11 cellular contexts compared by ENCODE assay signal in the genomic region with DNA sequence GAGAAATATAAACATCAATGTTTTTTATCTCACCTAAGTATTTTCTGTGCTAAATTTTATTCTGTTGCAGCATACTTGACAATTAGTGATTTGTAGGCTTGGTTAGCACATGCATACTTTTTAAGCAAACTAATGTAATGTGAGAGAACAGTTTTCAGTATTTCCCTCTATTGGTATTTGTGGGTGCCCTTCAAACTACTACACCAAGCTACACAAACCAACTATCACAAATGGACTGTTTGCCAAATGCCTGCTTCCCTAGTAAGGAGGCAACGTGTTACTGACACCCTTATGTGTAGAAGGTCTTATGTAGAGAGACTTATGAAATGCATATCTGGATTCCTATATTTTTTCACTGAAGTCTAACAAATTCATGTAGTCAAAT.
DNase-seq lines count a peak whose midpoint lies in the region; ATAC-seq and TF ChIP-seq lines count a peak whose summit lies in the region.
"Had no signal": no experiment of that assay in that cellular context is flagged by ENCODE, and none has a peak within 500 bp of the region (broad histone marks: within the 10 kb centered on the region; RNA-seq: fewer than 3 reads in every experiment).

No MANE protein-coding gene starts in this region.

- no peaks in the 10 kb centered on the region for H3K27me3 ChIP-seq in Karpas-422 (ENCODE audit: low read length)
- H3K27me3 ChIP-seq in smooth muscle cell (ENCODE audit: low read depth), result no peaks in the 10 kb centered on the region
- H3K27me3 ChIP-seq in esophagus muscularis mucosa, result no peaks in the 10 kb centered on the region
- no peaks in the 10 kb centered on the region for H3K27me3 ChIP-seq in right lobe of liver
- no peaks in the 10 kb centered on the region for H3K27me3 ChIP-seq in upper lobe of left lung
- H3K27me3 ChIP-seq: spleen had no signal

- no peaks in the 10 kb centered on the region for H4K20me1 ChIP-seq in Karpas-422 (ENCODE audit: insufficient read depth, low read depth, low read length)
- no peaks in the 10 kb centered on the region for H4K20me1 ChIP-seq in smooth muscle cell (ENCODE audit: low read depth)

- TF ChIP-seq POLR2A in esophagus muscularis mucosa (IDR thresholded peaks at IDR 0.05; ENCODE audit: low read depth) (no peak), right lobe of liver (IDR thresholded peaks at IDR 0.05) (no peak), upper lobe of left lung (IDR thresholded peaks at IDR 0.05) (no peak)

- H3K9ac ChIP-seq in Karpas-422 (ENCODE audit: low read length) (peak overlapping the region; percentile 47), smooth muscle cell (ENCODE audit: low read depth) (no peak overlapping the region)

- H3K36me3 ChIP-seq in Karpas-422 (ENCODE audit: insufficient read depth, low read length) (no peaks in the 10 kb centered on the region), smooth muscle cell (ENCODE audit: low read depth) (no peaks in the 10 kb centered on the region), esophagus muscularis mucosa (no peaks in the 10 kb centered on the region), right lobe of liver (no peaks in the 10 kb centered on the region), upper lobe of left lung (no peaks in the 10 kb centered on the region)
- H3K36me3 ChIP-seq: spleen had no signal

- peak overlapping the region; percentile 63 for H3K4me2 ChIP-seq in Karpas-422 (ENCODE audit: low read depth, low read length, poor library complexity, severe bottlenecking)
- peak overlapping the region; percentile 83 for H3K4me2 ChIP-seq in smooth muscle cell

- TF ChIP-seq CTCF in smooth muscle cell (IDR thresholded peaks at IDR 0.05; ENCODE audit: borderline replicate concordance, insufficient read depth, poor library complexity, severe bottlenecking) (no peak), esophagus muscularis mucosa (IDR thresholded peaks at IDR 0.05) (no peak), right lobe of liver (IDR thresholded peaks at IDR 0.05) (no peak), upper lobe of left lung (IDR thresholded peaks at IDR 0.05) (no peak)

- TF ChIP-seq EP300 in esophagus muscularis mucosa (IDR thresholded peaks at IDR 0.05) (no peak), upper lobe of left lung (IDR thresholded peaks at IDR 0.05) (no peak)

- H2AFZ ChIP-seq in Karpas-422 (ENCODE audit: low read length), result no peak overlapping the region
- H2AFZ ChIP-seq in smooth muscle cell (ENCODE audit: low read depth), result no peak overlapping the region

- H3K4me1 ChIP-seq in Karpas-422 (ENCODE audit: low read length), result peaks cover 41% of the 10 kb centered on the region
- peaks cover 16% of the 10 kb centered on the region for H3K4me1 ChIP-seq in smooth muscle cell (ENCODE audit: low read depth)
- H3K4me1 ChIP-seq in esophagus muscularis mucosa, result peaks cover 0 to 6% (median 0%) of the 10 kb centered on the region in 4 donors
- no peaks in the 10 kb centered on the region for H3K4me1 ChIP-seq in right lobe of liver
- peaks cover 0 to 4% (median 1%) of the 10 kb centered on the region in 4 donors for H3K4me1 ChIP-seq in upper lobe of left lung

- 88% methylated on average over 1 of the region's 1 CpG for WGBS in smooth muscle cell (ENCODE audit: low lambda C conversion rate)
- WGBS in esophagus muscularis mucosa, result 79% methylated on average over 1 of the region's 1 CpG
- WGBS in right lobe of liver (ENCODE audit: insufficient coverage, low coverage, low lambda C conversion rate, missing lambda C conversion rate), result 71% methylated on average over 1 of the region's 1 CpG
- 86 to 94% methylated on average over 1 of the region's 1 CpG for WGBS in upper lobe of left lung, 2 donors

- no peaks in the 10 kb centered on the region for H3K9me3 ChIP-seq in Karpas-422 (ENCODE audit: low read length)
- H3K9me3 ChIP-seq in smooth muscle cell (replicated peaks; ENCODE audit: low read depth), result no peaks in the 10 kb centered on the region
- H3K9me3 ChIP-seq in esophagus muscularis mucosa, result no peaks in the 10 kb centered on the region
- H3K9me3 ChIP-seq in right lobe of liver, result no peaks in the 10 kb centered on the region
- H3K9me3 ChIP-seq in upper lobe of left lung, result no peaks in the 10 kb centered on the region
- H3K9me3 ChIP-seq: spleen had no signal

- DNase-seq in Karpas-422, result no peak
- no peak for DNase-seq in smooth muscle cell (lab: John Stamatoyannopoulos, UW; ENCODE audit: unreplicated experiment)
- no peak for DNase-seq in esophagus muscularis mucosa (ENCODE audit: extremely low spot score)
- no peak for DNase-seq in right lobe of liver
- no peak for DNase-seq in upper lobe of left lung
- DNase-seq: activated naive CD4-positive, alpha-beta T cell treated with Interleukin-2 at 50 U/mL for 16 hours; GF-D8; NCI-H2227 treated with DMSO at 0.1 percent for 48 hours; spleen had no signal

- H3K79me2 ChIP-seq in Karpas-422 (ENCODE audit: low read length) (peaks cover 12% of the 10 kb centered on the region; the same call in 1 of the 2 replicates), smooth muscle cell (ENCODE audit: low read depth) (no peaks in the 10 kb centered on the region)

- H3K27ac ChIP-seq in Karpas-422 (ENCODE audit: low read length) (peak overlapping the region; percentile 91), smooth muscle cell (ENCODE audit: low read depth) (peak overlapping the region; percentile 99), esophagus muscularis mucosa (replicated peaks in 1 of 4) (no peak overlapping the region), right lobe of liver (no peak overlapping the region), upper lobe of left lung (no peak overlapping the region)

- peaks cover 20% of the 10 kb centered on the region for H3F3A ChIP-seq in smooth muscle cell (ENCODE audit: low read depth)

- intact Hi-C loops in esophagus muscularis mucosa (cut with DNase I) (no loop called here), right lobe of liver (cut with DNase I) (no loop called here)

- ATAC-seq in GM19351 (IDR thresholded peaks at IDR 0.05; ENCODE audit: unreplicated experiment) (peak; percentile 44), HG02840 (IDR thresholded peaks at IDR 0.05; ENCODE audit: low FRiP score, unreplicated experiment) (peak; percentile 27), right lobe of liver (no peak), upper lobe of left lung (ENCODE audit: low FRiP score in 2 of 2) (no peak)

- H3K4me3 ChIP-seq in Karpas-422 (ENCODE audit: low read length) (0 out of 2 replicates have a peak overlapping the region, but pooled peaks have one; percentile 47), smooth muscle cell (no peak overlapping the region), esophagus muscularis mucosa (no peak overlapping the region), right lobe of liver (no peak overlapping the region), upper lobe of left lung (no peak overlapping the region)
- H3K4me3 ChIP-seq: spleen had no signal

- H3K9me2 ChIP-seq in Karpas-422 (replicated peaks; ENCODE audit: insufficient read depth, low read length), result no peaks in the 10 kb centered on the region

Comparison
In these comparisons a context has a peak if more than half of its experiments do, and no peak if none do; other contexts are left out.
1. ATAC-seq: peak in GM19351 (single experiment) and HG02840 (single experiment); none in right lobe of liver (0 of 4) and upper lobe of left lung (0 of 2).
2. H3K27ac ChIP-seq: peak in Karpas-422 (single experiment) and smooth muscle cell (single experiment); none in esophagus muscularis mucosa (0 of 4), right lobe of liver (0 of 3) and upper lobe of left lung (0 of 4).